ENCODE assay signal across 32 cellular contexts in the genomic region with DNA sequence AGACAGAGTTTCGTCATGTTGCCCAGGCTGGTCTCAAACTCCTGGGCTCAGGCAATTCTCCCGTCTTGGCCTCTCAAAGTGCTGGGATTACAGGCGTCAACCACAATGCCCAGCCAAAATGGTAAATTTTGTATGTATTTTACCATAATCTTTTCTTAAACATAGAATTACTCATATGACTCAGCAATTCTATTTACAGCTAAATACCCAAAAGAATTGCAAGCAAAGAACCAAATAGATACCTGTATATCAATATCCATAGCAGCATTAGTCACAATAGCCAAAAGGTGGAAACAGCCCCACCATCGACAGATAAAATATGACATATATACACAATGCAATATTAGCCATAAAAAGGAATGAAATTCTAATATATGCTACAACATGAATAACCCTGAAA. TPM values are rescaled to one million over a fixed set of nuclear protein-coding genes. Genes with fewer than 3 reads are reported as not detected.
"Had no signal": no experiment of that assay in that cellular context is flagged by ENCODE, and none has a peak within 500 bp of the region (broad histone marks: within the 10 kb centered on the region; RNA-seq: fewer than 3 reads in every experiment).

No MANE protein-coding gene starts in this region.

- FAIRE-seq: frontal cortex had no signal

- H3K36me3 ChIP-seq: ascending aorta, breast epithelium, cardiac muscle cell, colonic mucosa had no signal

- DNase-seq: activated CD4-positive, alpha-beta memory T cell treated with anti-CD3 and anti-CD28 coated beads for 36 hours; activated CD4-positive, alpha-beta T cell treated with anti-CD3 and anti-CD28 coated beads for 36 hours; activated CD4-positive, alpha-beta T cell treated with anti-CD3 and anti-CD28 coated beads, Interleukin-2, amount 10 ng/mL, durations not matched to agents 24 days and 14 days; activated CD4-positive, CD25-positive, alpha-beta regulatory T cell; activated CD4-positive, CD25-positive, alpha-beta regulatory T cell treated with anti-CD3 and anti-CD28 coated beads, Interleukin-2, amount 50 U/mL, for 72 hours; activated CD8-positive, alpha-beta memory T cell treated with anti-CD3 and anti-CD28 coated beads, Interleukin-2, amount 10 ng/mL, durations not matched to agents 7 days and 5 days; activated CD8-positive, alpha-beta memory T cell treated with anti-CD3 and anti-CD28 coated beads, Interleukin-2, amount 50 U/mL, for 4 hours; activated CD8-positive, alpha-beta T cell treated with anti-CD3 and anti-CD28 coated beads, Interleukin-2, amount 10 ng/mL, durations not matched to agents 7 days and 5 days; activated effector memory CD4-positive, alpha-beta T cell treated with anti-CD3 and anti-CD28 coated beads, Interleukin-2, amount 50 U/mL, for 16 hours; activated naive CD4-positive, alpha-beta T cell treated with anti-CD3 and anti-CD28 coated beads for 36 hours; activated naive CD8-positive, alpha-beta T cell treated with anti-CD3 and anti-CD28 coated beads, Interleukin-2, amount 10 ng/mL, durations not matched to agents 7 days and 5 days; activated T-cell treated with anti-CD3 and anti-CD28 coated beads, Interleukin-2, amount 50 U/mL, for 1 hour; activated T-cell treated with anti-CD3 and anti-CD28 coated beads, Interleukin-2, amount 50 U/mL, for 48 hours; central memory CD4-positive, alpha-beta T cell; cerebellar nuclear complex; colonic mucosa; effector memory CD4-positive, alpha-beta T cell; endodermal cell; foreskin fibroblast; head of caudate nucleus; T-helper 17 cell; T1000 had no signal

- H3K4me3 Mint-ChIP-seq: activated CD4-positive, alpha-beta memory T cell treated with anti-CD3 and anti-CD28 coated beads for 36 hours; activated CD4-positive, alpha-beta T cell treated with anti-CD3 and anti-CD28 coated beads for 36 hours; activated CD4-positive, alpha-beta T cell treated with anti-CD3 and anti-CD28 coated beads, Interleukin-2, amount 10 ng/mL, durations not matched to agents 24 days and 14 days; activated CD8-positive, alpha-beta memory T cell treated with anti-CD3 and anti-CD28 coated beads, Interleukin-2, amount 10 ng/mL, durations not matched to agents 7 days and 5 days; activated CD8-positive, alpha-beta T cell treated with anti-CD3 and anti-CD28 coated beads, Interleukin-2, amount 10 ng/mL, durations not matched to agents 7 days and 5 days; activated naive CD4-positive, alpha-beta T cell treated with anti-CD3 and anti-CD28 coated beads for 36 hours; activated naive CD8-positive, alpha-beta T cell treated with anti-CD3 and anti-CD28 coated beads, Interleukin-2, amount 10 ng/mL, durations not matched to agents 7 days and 5 days; activated T-helper 1 cell treated with anti-CD3 and anti-CD28 coated beads, Interleukin-12 subunit alpha, Interleukin-12 subunit beta, Interleukin-2, Interleukin-4 antibody, amounts not matched to agents 30 ng/mL and 10 ng/mL and 1 ng/mL, durations not matched to agents 14 hours and 24 hours and 36 hours; brain; endodermal cell; T-helper 17 cell; T-helper 2 cell treated with Interferon-gamma antibody and Interleukin-4, amounts not matched to agents 5 μg/mL and 100 μg/mL, for 36 hours had no signal

- H3K27ac Mint-ChIP-seq: activated CD4-positive, alpha-beta memory T cell treated with anti-CD3 and anti-CD28 coated beads for 36 hours; activated CD4-positive, alpha-beta T cell treated with anti-CD3 and anti-CD28 coated beads for 36 hours; activated CD4-positive, alpha-beta T cell treated with anti-CD3 and anti-CD28 coated beads, Interleukin-2, amount 10 ng/mL, durations not matched to agents 24 days and 14 days; activated CD8-positive, alpha-beta memory T cell treated with anti-CD3 and anti-CD28 coated beads, Interleukin-2, amount 10 ng/mL, durations not matched to agents 7 days and 5 days; activated CD8-positive, alpha-beta T cell treated with anti-CD3 and anti-CD28 coated beads, Interleukin-2, amount 10 ng/mL, durations not matched to agents 7 days and 5 days; activated naive CD4-positive, alpha-beta T cell treated with anti-CD3 and anti-CD28 coated beads for 36 hours; activated naive CD8-positive, alpha-beta T cell treated with anti-CD3 and anti-CD28 coated beads, Interleukin-2, amount 10 ng/mL, durations not matched to agents 7 days and 5 days; activated T-helper 1 cell treated with anti-CD3 and anti-CD28 coated beads, Interleukin-12 subunit alpha, Interleukin-12 subunit beta, Interleukin-2, Interleukin-4 antibody, amounts not matched to agents 30 ng/mL and 10 ng/mL and 1 ng/mL, durations not matched to agents 14 hours and 24 hours and 36 hours; activated T-helper 2 cell treated with anti-CD3 and anti-CD28 coated beads, Interferon-gamma antibody, Interleukin-2, Interleukin-4, amounts not matched to agents 10 μg/mL and 5 μg/mL and 100 μg/mL, durations not matched to agents 14 hours and 24 hours and 36 hours; brain; endodermal cell; T-helper 17 cell; T-helper 2 cell treated with Interferon-gamma antibody and Interleukin-4, amounts not matched to agents 5 μg/mL and 100 μg/mL, for 36 hours had no signal

- H3K9me3 ChIP-seq: ascending aorta, breast epithelium, colonic mucosa had no signal

- H3K4me3 ChIP-seq: ascending aorta, breast epithelium, cardiac muscle cell, colonic mucosa had no signal

- H3K4me1 ChIP-seq: ascending aorta, breast epithelium, colonic mucosa had no signal

- H3K9me3 Mint-ChIP-seq: activated CD4-positive, alpha-beta memory T cell treated with anti-CD3 and anti-CD28 coated beads for 36 hours; activated CD4-positive, alpha-beta T cell treated with anti-CD3 and anti-CD28 coated beads, Interleukin-2, amount 10 ng/mL, durations not matched to agents 24 days and 14 days; activated naive CD4-positive, alpha-beta T cell treated with anti-CD3 and anti-CD28 coated beads for 36 hours; activated naive CD4-positive, alpha-beta T cell treated with anti-CD3 and anti-CD28 coated beads, Interleukin-2, amount 50 U/mL, for 72 hours; activated naive CD8-positive, alpha-beta T cell treated with anti-CD3 and anti-CD28 coated beads, Interleukin-2, amount 10 ng/mL, durations not matched to agents 7 days and 5 days; activated T-helper 1 cell treated with anti-CD3 and anti-CD28 coated beads, Interleukin-12 subunit alpha, Interleukin-12 subunit beta, Interleukin-2, Interleukin-4 antibody, amounts not matched to agents 30 ng/mL and 10 ng/mL and 1 ng/mL, durations not matched to agents 14 hours and 24 hours and 36 hours; activated T-helper 2 cell treated with anti-CD3 and anti-CD28 coated beads, Interferon-gamma antibody, Interleukin-2, Interleukin-4, amounts not matched to agents 10 μg/mL and 5 μg/mL and 100 μg/mL, durations not matched to agents 14 hours and 24 hours and 36 hours; endodermal cell; T-helper 2 cell treated with Interferon-gamma antibody and Interleukin-4, amounts not matched to agents 5 μg/mL and 100 μg/mL, for 36 hours had no signal

- H3K36me3 Mint-ChIP-seq: activated CD4-positive, alpha-beta memory T cell treated with anti-CD3 and anti-CD28 coated beads for 36 hours; activated naive CD4-positive, alpha-beta T cell treated with anti-CD3 and anti-CD28 coated beads, Interleukin-2, amount 50 U/mL, for 72 hours; brain had no signal

- ATAC-seq: activated CD4-positive, alpha-beta T cell treated with anti-CD3 and anti-CD28 coated beads for 36 hours; activated CD8-positive, alpha-beta memory T cell treated with anti-CD3 and anti-CD28 coated beads, Interleukin-2, amount 10 ng/mL, durations not matched to agents 7 days and 5 days; activated CD8-positive, alpha-beta T cell treated with anti-CD3 and anti-CD28 coated beads, Interleukin-2, amount 10 ng/mL, durations not matched to agents 7 days and 5 days; activated naive CD4-positive, alpha-beta T cell treated with anti-CD3 and anti-CD28 coated beads, Interleukin-2, amount 50 U/mL, for 72 hours; esophagus mucosa; T-helper 17 cell had no signal

- H3K27me3 ChIP-seq: ascending aorta, breast epithelium, cardiac muscle cell, colonic mucosa had no signal

- H3K4me1 Mint-ChIP-seq: activated CD4-positive, alpha-beta T cell treated with anti-CD3 and anti-CD28 coated beads for 36 hours; activated CD4-positive, alpha-beta T cell treated with anti-CD3 and anti-CD28 coated beads, Interleukin-2, amount 10 ng/mL, durations not matched to agents 24 days and 14 days; activated naive CD8-positive, alpha-beta T cell treated with anti-CD3 and anti-CD28 coated beads, Interleukin-2, amount 10 ng/mL, durations not matched to agents 7 days and 5 days; brain had no signal

- H3K27me3 Mint-ChIP-seq: activated CD4-positive, alpha-beta memory T cell treated with anti-CD3 and anti-CD28 coated beads for 36 hours; activated CD4-positive, alpha-beta T cell treated with anti-CD3 and anti-CD28 coated beads for 36 hours; activated CD4-positive, alpha-beta T cell treated with anti-CD3 and anti-CD28 coated beads, Interleukin-2, amount 10 ng/mL, durations not matched to agents 24 days and 14 days; activated CD8-positive, alpha-beta memory T cell treated with anti-CD3 and anti-CD28 coated beads, Interleukin-2, amount 10 ng/mL, durations not matched to agents 7 days and 5 days; activated naive CD8-positive, alpha-beta T cell treated with anti-CD3 and anti-CD28 coated beads, Interleukin-2, amount 10 ng/mL, durations not matched to agents 7 days and 5 days; brain; T-helper 17 cell had no signal

- H3K27ac ChIP-seq: ascending aorta, breast epithelium, cardiac muscle cell, colonic mucosa had no signal

RNA-seq across cellular contexts. Expression of gene CCDC163, which starts 45.4 kb away (rescaled TPM):
- total RNA-seq: ascending aorta had no signal
